ENCODE assay signal across 8 cellular contexts in genomic region chr5:157596449-157596848, GRCh38. TPM values are rescaled to one million over a fixed set of nuclear protein-coding genes. Genes with fewer than 3 reads are reported as not detected.
DNase-seq lines count a peak whose midpoint lies in the region; ATAC-seq, FAIRE-seq and TF ChIP-seq lines count a peak whose summit lies in the region.

No MANE protein-coding gene starts in this region.

- no peaks in the 10 kb centered on the region for H3K9me2 ChIP-seq in OCI-LY1 (ENCODE audit: low read depth, low read length)

- H3K27ac ChIP-seq in OCI-LY1 (ENCODE audit: low read depth, low read length, poor library complexity, severe bottlenecking) (peak overlapping the region; percentile 74), spleen (peak overlapping the region in 7 of 8 donors; percentile 7 to 83 (median 80)), breast epithelium (no peak overlapping the region)

- no peak overlapping the region for H3K27ac Mint-ChIP-seq in nephron progenitor cell

- H3K4me1 ChIP-seq in OCI-LY1 (ENCODE audit: insufficient read depth, low read length, severe bottlenecking) (peaks cover 60% of the 10 kb centered on the region), spleen (peaks cover 30 to 97% (median 79%) of the 10 kb centered on the region in 6 donors), breast epithelium (no peaks in the 10 kb centered on the region)

- no peak for FAIRE-seq in frontal cortex (lab: Jason Lieb, UNC)

- H3K27me3 Mint-ChIP-seq in nephron progenitor cell (ENCODE audit: low read depth, poor library complexity) = no peaks in the 10 kb centered on the region

- TF ChIP-seq CTCF in OCI-LY1 (IDR thresholded peaks at IDR 0.05; ENCODE audit: low read length) (no peak), spleen (IDR thresholded peaks at IDR 0.05 in 8 of 11, conservative IDR thresholded peaks at IDR 0.05 in 3 of 11) (no peak), nephron progenitor cell (IDR thresholded peaks at IDR 0.05) (no peak), breast epithelium (IDR thresholded peaks at IDR 0.05) (no peak)

- H3K79me2 ChIP-seq in OCI-LY1 (ENCODE audit: insufficient read depth, low read length) = no peaks in the 10 kb centered on the region

- peaks cover 7% of the 10 kb centered on the region for H3K36me3 Mint-ChIP-seq in nephron progenitor cell (ENCODE audit: low read depth)

- DNase-seq in spleen (no peak), frontal cortex (ENCODE audit: low spot score in 2 of 2) (no peak), inferior parietal cortex (ENCODE audit: extremely low spot score) (no peak), nephron progenitor cell (no peak), breast epithelium (ENCODE audit: low spot score in 2 of 2) (no peak)

- H2AFZ ChIP-seq in OCI-LY1 (ENCODE audit: low read length) = no peak overlapping the region

- H3F3A ChIP-seq in OCI-LY1 (ENCODE audit: insufficient read depth, low read length) = no peaks in the 10 kb centered on the region

- ATAC-seq in GM19043 (IDR thresholded peaks at IDR 0.05; ENCODE audit: low read depth, unreplicated experiment) (peak; percentile 75), HG02798 (IDR thresholded peaks at IDR 0.05; ENCODE audit: poor library complexity, unreplicated experiment) (peak; percentile 79)

- 35 to 60% (median 43%) methylated on average over 5 of the region's 5 CpGs for WGBS in spleen, 5 donors

- no peak overlapping the region for H3K4me3 Mint-ChIP-seq in nephron progenitor cell

- H3K4me1 Mint-ChIP-seq in nephron progenitor cell = peaks cover 17% of the 10 kb centered on the region

- H3K4me3 ChIP-seq in OCI-LY1 (ENCODE audit: low read depth, low read length, poor library complexity, severe bottlenecking) = no peak overlapping the region
- no peak overlapping the region for H3K4me3 ChIP-seq in spleen
- H3K4me3 ChIP-seq in breast epithelium = no peak overlapping the region

- H4K20me1 ChIP-seq in OCI-LY1 (ENCODE audit: insufficient read depth, low read length) = no peaks in the 10 kb centered on the region

- intact Hi-C loops in spleen (cut with DNase I; ENCODE audit: low total_unique reads) = no loop called here
- intact Hi-C loops in breast epithelium (cut with DNase I; ENCODE audit: low total_unique reads) = no loop called here

- H3K9ac ChIP-seq in OCI-LY1 (ENCODE audit: low read length) = no peak overlapping the region

- H3K27me3 ChIP-seq in OCI-LY1 (ENCODE audit: insufficient read depth, low read length) (no peaks in the 10 kb centered on the region), spleen (replicated peaks in 1 of 7) (no peaks in the 10 kb centered on the region), breast epithelium (no peaks in the 10 kb centered on the region)

- no peak overlapping the region for H3K4me2 ChIP-seq in OCI-LY1 (ENCODE audit: low read length)

- H3K9me3 ChIP-seq in OCI-LY1 (ENCODE audit: low read length) (0 out of 2 replicates have a peak, but pooled peaks cover 2% of the 10 kb centered on the region), spleen (no peaks in the 10 kb centered on the region), breast epithelium (no peaks in the 10 kb centered on the region)

- H3K36me3 ChIP-seq in OCI-LY1 (ENCODE audit: insufficient read depth, low read length) (no peaks in the 10 kb centered on the region), spleen (no peaks in the 10 kb centered on the region), breast epithelium (no peaks in the 10 kb centered on the region)

- TF ChIP-seq POLR2A in spleen (IDR thresholded peaks at IDR 0.05) = no peak
- TF ChIP-seq POLR2A in breast epithelium (IDR thresholded peaks at IDR 0.05) = no peak

- H3K9me3 Mint-ChIP-seq in nephron progenitor cell = peaks cover 7% of the 10 kb centered on the region

RNA-seq across cellular contexts. Expression of gene ADAM19, which starts 20.9 kb away (rescaled TPM):
- total RNA-seq in spleen = 10 to 100 TPM; 45.8 to 71.1 (median 52.9) TPM
- 10 to 100 TPM; 10.9 to 13.0 (median 11.5) TPM for polyA plus RNA-seq in spleen
- total RNA-seq in frontal cortex = 12.6 TPM
- 1 to 10 TPM; 1.9 to 3.6 (median 3.5) TPM for total RNA-seq in breast epithelium

RNA-seq across cellular contexts. Expression of gene SOX30, which starts 55.8 kb away (rescaled TPM):
- under 1 TPM in 5 of 7 donors, not detected in 2; 0.09 to 0.27 (median 0.20) TPM for total RNA-seq in spleen
- polyA plus RNA-seq in spleen = under 1 TPM; 0.02 to 0.13 (median 0.11) TPM
- total RNA-seq in frontal cortex = under 0.01 TPM
- total RNA-seq in breast epithelium = under 1 TPM in 1 of 3 donors, not detected in 2; 0.16 TPM

Comparison
In these comparisons a context has a peak if more than half of its experiments do, and no peak if none do; other contexts are left out.
1. H3K27ac ChIP-seq: peak in OCI-LY1 (single experiment) and spleen (7 of 8); none in breast epithelium (0 of 2).